ENCODE assay signal across 11 cellular contexts in the genomic region with DNA sequence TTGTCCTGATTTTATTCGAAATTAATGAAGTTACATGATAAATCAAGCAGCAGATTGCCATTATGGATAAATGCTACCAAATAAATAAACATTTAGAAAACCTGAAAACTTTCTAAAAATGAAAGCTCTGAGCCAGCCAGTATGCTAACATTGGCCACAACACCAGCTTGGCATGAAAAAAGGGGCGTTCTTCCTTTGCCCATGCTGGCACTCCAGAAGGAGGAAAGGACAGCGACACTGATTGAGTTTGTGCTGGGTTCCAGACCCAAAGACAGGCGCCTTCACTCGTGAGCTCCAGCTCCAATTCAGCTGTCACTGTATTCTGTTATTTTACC. TPM values are rescaled to one million over a fixed set of nuclear protein-coding genes. Genes with fewer than 3 reads are reported as not detected.
DNase-seq lines count a peak whose midpoint lies in the region; ATAC-seq and TF ChIP-seq lines count a peak whose summit lies in the region.
"Had no signal": no experiment of that assay in that cellular context is flagged by ENCODE, and none has a peak within 500 bp of the region (broad histone marks: within the 10 kb centered on the region; RNA-seq: fewer than 3 reads in every experiment).

No MANE protein-coding gene starts in this region.

- TF ChIP-seq POLR2A in IMR-90 (IDR thresholded peaks at IDR 0.05; ENCODE audit: low read depth, low read length), result no peak
- TF ChIP-seq POLR2A in erythroblast (IDR thresholded peaks at IDR 0.05; ENCODE audit: low read length), result no peak

- no peak overlapping the region for H2BK5ac ChIP-seq in IMR-90 (ENCODE audit: low read depth, low read length, poor library complexity, severe bottlenecking)

- H3K23ac ChIP-seq in IMR-90 (ENCODE audit: low read depth, low read length), result no peak overlapping the region

- H3K79me1 ChIP-seq in IMR-90 (ENCODE audit: low read depth in 1 of 2, low read length in 2 of 2), result peaks cover 43 to 84% of the 10 kb centered on the region in 2 experiments

- no peak overlapping the region for H4K91ac ChIP-seq in IMR-90 (ENCODE audit: insufficient read depth, low read depth, low read length)

- TF ChIP-seq CTCF in IMR-90 (conservative IDR thresholded peaks at IDR 0.05; ENCODE audit: low read depth, low read length) (no peak), colonic mucosa (IDR thresholded peaks at IDR 0.05) (no peak), psoas muscle (IDR thresholded peaks at IDR 0.05) (peak; percentile 31), omental fat pad (IDR thresholded peaks at IDR 0.05) (no peak)

- TF ChIP-seq RAD21 in IMR-90 (IDR thresholded peaks at IDR 0.05; ENCODE audit: low read length), result no peak

- no peak overlapping the region for H4K8ac ChIP-seq in IMR-90 (ENCODE audit: low read depth in 2 of 2, low read length in 2 of 2)

- H2AFZ ChIP-seq in IMR-90 (replicated peaks; ENCODE audit: low read length, poor library complexity), result no peak overlapping the region

- no peak overlapping the region for H2AK9ac ChIP-seq in IMR-90 (replicated peaks; ENCODE audit: low read depth, low read length, poor library complexity)

- H3K56ac ChIP-seq in IMR-90 (ENCODE audit: extremely low read depth, insufficient read depth, low read length), result no peak overlapping the region

- H2BK15ac ChIP-seq in IMR-90 (ENCODE audit: low read depth, low read length), result no peak overlapping the region

- peaks cover 59 to 74% (median 69%) of the 10 kb centered on the region in 10 experiments for H3K4me1 ChIP-seq in BLaER1 treated with 17β-estradiol and CSF1 and Interleukin-3, amounts not matched to agents 10 nM and 100 nM
- H3K4me1 ChIP-seq in IMR-90 (ENCODE audit: control insufficient read depth, insufficient read depth, low read length) (peaks cover 18% of the 10 kb centered on the region), colonic mucosa (no peaks in the 10 kb centered on the region), psoas muscle (peaks cover 43% of the 10 kb centered on the region)

- in situ Hi-C loops in IMR-90 (cut with MboI; ENCODE audit: low sequenced_read_pairs), result no loop called here

- no peak overlapping the region for H3K14ac ChIP-seq in IMR-90 (replicated peaks; ENCODE audit: low read depth, low read length)

- H4K20me1 ChIP-seq in BLaER1 treated with 17β-estradiol and CSF1 and Interleukin-3, amounts not matched to agents 10 nM and 100 nM, result peaks cover 0 to 61% (median 8%) of the 10 kb centered on the region in 11 experiments; a peak in 11 of 22 replicates
- peaks cover 7% of the 10 kb centered on the region; the same call in 1 of the 2 replicates for H4K20me1 ChIP-seq in IMR-90 (ENCODE audit: insufficient read depth, low read length)

- H2BK20ac ChIP-seq in IMR-90 (ENCODE audit: low read depth, low read length), result no peak overlapping the region

- no peak overlapping the region for H3K18ac ChIP-seq in IMR-90 (ENCODE audit: low read depth, low read length)

- no peak for DNase-seq in IMR-90
- DNase-seq in colonic mucosa, result no peak
- no peak for DNase-seq in psoas muscle
- DNase-seq in erythroblast (lab: John Stamatoyannopoulos, UW), result no peak
- DNase-seq in omental fat pad (ENCODE audit: low spot score), result no peak
- no peak for DNase-seq in mesenteric fat pad (ENCODE audit: low spot score)
- DNase-seq: activated gamma-delta T cell treated with Interleukin-2 at 50 U/mL for 16 hours, NCI-H1105 treated with DMSO at 0.1 percent for 48 hours, T1000 had no signal

- H2BK120ac ChIP-seq in IMR-90 (ENCODE audit: low read depth, low read length), result no peak overlapping the region

- H4K5ac ChIP-seq in IMR-90 (ENCODE audit: low read depth, low read length), result no peak overlapping the region

- H3K36me3 ChIP-seq in BLaER1 treated with 17β-estradiol and CSF1 and Interleukin-3, amounts not matched to agents 10 nM and 100 nM, result peaks cover 0 to 53% (median 17%) of the 10 kb centered on the region in 11 experiments; a peak in 16 of 22 replicates
- H3K36me3 ChIP-seq in IMR-90 (ENCODE audit: control insufficient read depth, insufficient read depth, low read length) (no peaks in the 10 kb centered on the region), colonic mucosa (no peaks in the 10 kb centered on the region), psoas muscle (ENCODE audit: insufficient read depth in 1 of 2, low read depth in 1 of 2) (no peaks in the 10 kb centered on the region)

- peak overlapping the region; percentile 86 to 100 (median 99) for H3K4me2 ChIP-seq in BLaER1 treated with 17β-estradiol and CSF1 and Interleukin-3, amounts not matched to agents 10 nM and 100 nM
- H3K4me2 ChIP-seq in IMR-90 (ENCODE audit: low read depth, low read length), result peak overlapping the region; percentile 5; the same call in 1 of the 2 replicates

- intact Hi-C loops in IMR-90 (cut with micrococcal nuclease), result no loop called here
- intact Hi-C loops in colonic mucosa (cut with DNase I), result no loop called here
- intact Hi-C loops in psoas muscle (cut with DNase I), result loop anchor here (2.0 to 5.0 kb wide), 2 partner anchors 40 to 49 kb away; no protein-coding TSS in a partner anchor

- dilution Hi-C loops in IMR-90 (cut with HindIII; ENCODE audit: low sequenced_read_pairs, unreplicated experiment), result no loop called here

- ATAC-seq in IMR-90 (ENCODE audit: low read depth) (no peak), psoas muscle (peak in 3 of 4 donors; percentile 31 to 59 (median 46)), GM21723 (IDR thresholded peaks at IDR 0.05; ENCODE audit: unreplicated experiment) (no peak), omental fat pad (ENCODE audit: low FRiP score) (no peak)

- WGBS in IMR-90 (ENCODE audit: extremely low coverage in 2 of 2, insufficient read length in 1 of 2), 2 experiments, result no CpG with 5 or more reads among the region's 5 CpGs
- 30 to 59% (median 32%) methylated on average over 5 of the region's 5 CpGs for WGBS in psoas muscle, 3 donors

- BruUV-seq in IMR-90 (replicated peaks; lab: Mats Ljungman, UMichigan), result no TSS peak

- no peak overlapping the region for H3K4ac ChIP-seq in IMR-90 (ENCODE audit: low read depth, low read length)

- no peak overlapping the region for H2AK5ac ChIP-seq in IMR-90 (ENCODE audit: low read depth, low read length)

- no peak overlapping the region for H3K4me3 ChIP-seq in BLaER1 treated with 17β-estradiol and CSF1 and Interleukin-3, amounts not matched to agents 10 nM and 100 nM
- H3K4me3 ChIP-seq in IMR-90 (ENCODE audit: insufficient read depth, low read depth, low read length), result no peak overlapping the region
- H3K4me3 ChIP-seq in colonic mucosa, result no peak overlapping the region
- H3K4me3 ChIP-seq in psoas muscle, result peak overlapping the region; percentile 57

- CTCF ChIA-PET in IMR-90 (lab: Yijun Ruan, JAX), result interaction anchor here (1.0 to 2.5 kb wide), 3 partner anchors 10 to 42 kb away, joined by 3 to 7 read pairs (median 5); no protein-coding TSS in a partner anchor

- H3K27me3 ChIP-seq in BLaER1 treated with 17β-estradiol and CSF1 and Interleukin-3, amounts not matched to agents 10 nM and 100 nM, result no peaks in the 10 kb centered on the region
- H3K27me3 ChIP-seq in IMR-90 (ENCODE audit: control insufficient read depth, insufficient read depth, low read length), result no peaks in the 10 kb centered on the region
- H3K27me3 ChIP-seq in colonic mucosa, result no peaks in the 10 kb centered on the region
- no peaks in the 10 kb centered on the region for H3K27me3 ChIP-seq in psoas muscle (ENCODE audit: insufficient read depth in 3 of 3, low read length in 2 of 3)

- peak overlapping the region in 10 of 11 experiments; percentile 49 to 69 (median 66); a peak in 20 of 22 replicates for H3K9ac ChIP-seq in BLaER1 treated with 17β-estradiol and CSF1 and Interleukin-3, amounts not matched to agents 10 nM and 100 nM
- no peak overlapping the region for H3K9ac ChIP-seq in IMR-90 (ENCODE audit: low read depth, low read length)
- H3K9ac ChIP-seq in colonic mucosa (ENCODE audit: low read depth in 2 of 2, low read length in 2 of 2), result no peak overlapping the region

- H3K9me1 ChIP-seq in IMR-90 (ENCODE audit: insufficient read depth, low read length), result peaks cover 31% of the 10 kb centered on the region

- no peaks in the 10 kb centered on the region for H3K9me3 ChIP-seq in BLaER1 treated with 17β-estradiol and CSF1 and Interleukin-3, amounts not matched to agents 10 nM and 100 nM (replicated peaks in 1 of 11)
- no peaks in the 10 kb centered on the region for H3K9me3 ChIP-seq in IMR-90 (ENCODE audit: control insufficient read depth, insufficient read depth, low read length)
- no peaks in the 10 kb centered on the region for H3K9me3 ChIP-seq in colonic mucosa
- H3K9me3 ChIP-seq in psoas muscle, result no peaks in the 10 kb centered on the region

- H3K27ac ChIP-seq in BLaER1 treated with 17β-estradiol and CSF1 and Interleukin-3, amounts not matched to agents 10 nM and 100 nM, result peak overlapping the region; percentile 27 to 87 (median 78); a peak in 21 of 22 replicates
- no peak overlapping the region for H3K27ac ChIP-seq in IMR-90 (ENCODE audit: insufficient read depth, low read length)
- peak overlapping the region; percentile 38 for H3K27ac ChIP-seq in colonic mucosa
- H3K27ac ChIP-seq in psoas muscle, result peak overlapping the region; percentile 89

- POLR2A ChIA-PET in IMR-90 (lab: Charles Lee; ENCODE audit: unreplicated experiment), result no interaction called here

TF ChIP-seq in IMR-90, 13 proteins besides CTCF, POLR2A, EP300 and RAD21:
- no peak for TF ChIP-seq FOS (IDR thresholded peaks at IDR 0.05; ENCODE audit: low read depth, low read length)

RNA-seq across cellular contexts. Expression of a gene that starts 5.1 kb away (rescaled TPM):
- 7.5 and 10.6 TPM in 2 replicates for total RNA-seq in IMR-90 (2012; rRNA removed)
- 17.8 and 19.4 TPM in 2 replicates for polyA plus RNA-seq in IMR-90 (2012; rRNA removed)
- 12.5 and 37.8 TPM in 2 replicates for polyA plus RNA-seq in IMR-90 (2012; cell fraction: cytosol; rRNA removed)
- 22.4 and 23.4 TPM in 2 replicates for polyA plus RNA-seq in IMR-90 (2012; cell fraction: nucleus; rRNA removed; ENCODE audit: low replicate concordance)
- 10 to 100 TPM in 1 of 2 donors, 1 to 10 TPM in 1; 7.4 to 15.3 TPM for total RNA-seq in colonic mucosa
- 10 to 100 TPM in 3 of 4 donors, 1 to 10 TPM in 1; 7.1 to 12.9 (median 11.3) TPM for total RNA-seq in psoas muscle
- 10 to 100 TPM in 1 of 3 donors, 1 to 10 TPM in 2; 3.5 to 22.3 (median 5.6) TPM for polyA plus RNA-seq in psoas muscle
- total RNA-seq in omental fat pad, result 10 to 100 TPM; 15.1 to 34.7 (median 18.8) TPM
- 20.8 TPM for total RNA-seq in mesenteric fat pad

RNA-seq across cellular contexts. Expression of a gene that starts 57.4 kb away (rescaled TPM):
- total RNA-seq in IMR-90 (2012; rRNA removed), result not detected in 2 replicates
- not detected in 2 replicates for polyA plus RNA-seq in IMR-90 (2012; rRNA removed)
- polyA plus RNA-seq in IMR-90 (2012; cell fraction: cytosol; rRNA removed), result 0.25 and 0.32 TPM in 2 replicates
- polyA plus RNA-seq in IMR-90 (2012; cell fraction: nucleus; rRNA removed; ENCODE audit: low replicate concordance), result 5.7 and 7.9 TPM in 2 replicates
- 1 to 10 TPM; 1.5 to 3.2 TPM for total RNA-seq in colonic mucosa
- total RNA-seq in psoas muscle, result 1,000 to 10,000 TPM in 2 of 4 donors, 100 to 1,000 TPM in 2; 138 to 1,165 (median 841) TPM
- polyA plus RNA-seq in psoas muscle, result 1,000 to 10,000 TPM in 1 of 3 donors, 100 to 1,000 TPM in 1, 10 to 100 TPM in 1; 91.1 to 1,241 (median 578) TPM
- 10 to 100 TPM in 1 of 4 donors, 1 to 10 TPM in 3; 2.8 to 34.7 (median 6.4) TPM for total RNA-seq in omental fat pad
- 2.4 TPM for total RNA-seq in mesenteric fat pad

Comparison
In these comparisons a context has a peak if more than half of its experiments do, and no peak if none do; other contexts are left out.
1. H3K9ac ChIP-seq: peak in BLaER1 treated with 17β-estradiol and CSF1 and Interleukin-3, amounts not matched to agents 10 nM and 100 nM (10 of 11); none in IMR-90 (single experiment) and colonic mucosa (0 of 2).
2. ATAC-seq: peak in psoas muscle (3 of 4); none in IMR-90 (single experiment), GM21723 (single experiment) and omental fat pad (single experiment).
3. intact Hi-C loops: an anchor here in psoas muscle (2.0 to 5.0 kb wide); none called in IMR-90 and colonic mucosa.